Comparison of ENCODE assay signal across 8 cellular contexts in genomic region chr9:100028201-100028784, GRCh38.
DNase-seq lines count a peak whose midpoint lies in the region; ATAC-seq and TF ChIP-seq lines count a peak whose summit lies in the region.

No MANE protein-coding gene starts in this region.

- H3K27ac ChIP-seq in dorsolateral prefrontal cortex = no peak overlapping the region

- TF ChIP-seq CTCF in dorsolateral prefrontal cortex (IDR thresholded peaks at IDR 0.05 in 54 of 56, conservative IDR thresholded peaks at IDR 0.05 in 2 of 56; ENCODE audit: low read depth in 1 of 56, partially characterized antibody in 56 of 56) = peak; percentile 46 to 95 (median 88)

- no peaks in the 10 kb centered on the region for H3K27me3 ChIP-seq in dorsolateral prefrontal cortex

- intact Hi-C loops in dorsolateral prefrontal cortex (cut with DNase I) = loop anchor here (10.0 kb wide), 3 partner anchors 187 to 567 kb away; no protein-coding TSS in a partner anchor

- ATAC-seq in GM18909 (IDR thresholded peaks at IDR 0.05; ENCODE audit: poor library complexity, unreplicated experiment) (peak; percentile 91), HG03175 (IDR thresholded peaks at IDR 0.05; ENCODE audit: unreplicated experiment) (peak; percentile 92)

- H3K4me3 ChIP-seq in dorsolateral prefrontal cortex = no peak overlapping the region

- peak in 12 of 14 donors; percentile 5 to 46 (median 38) for DNase-seq in C1 segment of cervical spinal cord (lab: John Stamatoyannopoulos, UW)
- peak; percentile 16 for DNase-seq in NCI-H524 treated with DMSO at 0.1 percent for 48 hours (lab: John Stamatoyannopoulos, UW)
- DNase-seq in activated CD4-positive, alpha-beta T cell treated with anti-CD3 and anti-CD28 coated beads, Interleukin-2, amount 50 U/mL, for 24 hours (ENCODE audit: low read depth in 1 of 2, low spot score in 1 of 2) = peak; percentile 14 to 48
- DNase-seq in dorsolateral prefrontal cortex = peak in 9 of 10 donors; percentile 42 to 77 (median 58)
- peak; percentile 85 to 88 for DNase-seq in lung microvascular endothelial cell (ENCODE audit: low read depth in 2 of 2)
- DNase-seq in stimulated activated CD8-positive, alpha-beta memory T cell treated with anti-CD3 and anti-CD28 coated beads, Interleukin-15, amount 100 ng/mL, for 24 hours (ENCODE audit: low read depth) = peak; percentile 26

Comparison
In these comparisons a context has a peak if more than half of its experiments do, and no peak if none do; other contexts are left out.
1. DNase-seq: peak in every context shown above with its lines; median percentile 86 in lung microvascular endothelial cell; 58 in dorsolateral prefrontal cortex; 38 in C1 segment of cervical spinal cord; 31 in activated CD4-positive, alpha-beta T cell treated with anti-CD3 and anti-CD28 coated beads, Interleukin-2, amount 50 U/mL, for 24 hours; 26 in stimulated activated CD8-positive, alpha-beta memory T cell treated with anti-CD3 and anti-CD28 coated beads, Interleukin-15, amount 100 ng/mL, for 24 hours; 16 in NCI-H524 treated with DMSO at 0.1 percent for 48 hours.